ENCODE assay signal across 8 cellular contexts in genomic region chr17:37490022-37490587, GRCh38. TPM values are rescaled to one million over a fixed set of nuclear protein-coding genes. Genes with fewer than 3 reads are reported as not detected.
DNase-seq lines count a peak whose midpoint lies in the region; ATAC-seq lines count a peak whose summit lies in the region.

No MANE protein-coding gene starts in this region.

- POLR2A ChIA-PET in activated CD4-positive, alpha-beta memory T cell treated with anti-CD3 and anti-CD28 coated beads, Interleukin-2, amount 10 ng/mL, durations not matched to agents 7 days and 5 days (lab: Charles Lee): interaction anchor here (0.6 to 2.3 kb wide), 5 partner anchors 9 to 83 kb away, joined by 3 to 15 read pairs (median 5); partner anchors contain the start of genes ACACA and TADA2A

- peak overlapping the region; percentile 80 for H3K27ac Mint-ChIP-seq in activated CD4-positive, alpha-beta memory T cell treated with anti-CD3 and anti-CD28 coated beads, Interleukin-2, amount 10 ng/mL, durations not matched to agents 7 days and 5 days

- H3K4me3 Mint-ChIP-seq in activated CD4-positive, alpha-beta memory T cell treated with anti-CD3 and anti-CD28 coated beads, Interleukin-2, amount 10 ng/mL, durations not matched to agents 7 days and 5 days: peak overlapping the region; percentile 86

- no peaks in the 10 kb centered on the region for H3K27me3 Mint-ChIP-seq in activated CD4-positive, alpha-beta memory T cell treated with anti-CD3 and anti-CD28 coated beads, Interleukin-2, amount 10 ng/mL, durations not matched to agents 7 days and 5 days

- no peaks in the 10 kb centered on the region for H3K9me3 Mint-ChIP-seq in activated CD4-positive, alpha-beta memory T cell treated with anti-CD3 and anti-CD28 coated beads, Interleukin-2, amount 10 ng/mL, durations not matched to agents 7 days and 5 days

- CTCF ChIA-PET in activated CD4-positive, alpha-beta memory T cell treated with anti-CD3 and anti-CD28 coated beads, Interleukin-2, amount 10 ng/mL, durations not matched to agents 7 days and 5 days (lab: Charles Lee): no interaction called here

- DNase-seq in NOMO-1 (lab: John Stamatoyannopoulos, UW; ENCODE audit: unreplicated experiment in 2 of 2) (peak; percentile 22 to 37), NOMO-1 treated with DMSO at 0.1 percent for 48 hours (lab: John Stamatoyannopoulos, UW; ENCODE audit: unreplicated experiment) (no peak), NCI-H345 (lab: John Stamatoyannopoulos, UW) (peak; percentile 43), mesenteric fat pad (ENCODE audit: low spot score) (peak; percentile 91)
- DNase-seq in activated CD4-positive, alpha-beta memory T cell treated with anti-CD3 and anti-CD28 coated beads, Interleukin-2, amount 10 ng/mL, durations not matched to agents 7 days and 5 days: peak; percentile 74
- DNase-seq in effector CD8-positive, alpha-beta T cell (lab: John Stamatoyannopoulos, UW): peak; percentile 62
- peak; percentile 63 to 65 for DNase-seq in stimulated activated CD8-positive, alpha-beta memory T cell treated with anti-CD3 and anti-CD28 coated beads, Interleukin-15, amount 100 ng/mL, for 4 hours (ENCODE audit: low read depth in 2 of 2)

- peaks cover 40% of the 10 kb centered on the region for H3K4me1 Mint-ChIP-seq in activated CD4-positive, alpha-beta memory T cell treated with anti-CD3 and anti-CD28 coated beads, Interleukin-2, amount 10 ng/mL, durations not matched to agents 7 days and 5 days

- peak; percentile 49 for ATAC-seq in HG02840 (IDR thresholded peaks at IDR 0.05; ENCODE audit: low FRiP score, unreplicated experiment)

- H3K36me3 Mint-ChIP-seq in activated CD4-positive, alpha-beta memory T cell treated with anti-CD3 and anti-CD28 coated beads, Interleukin-2, amount 10 ng/mL, durations not matched to agents 7 days and 5 days (ENCODE audit: low read depth): peaks cover 2% of the 10 kb centered on the region

RNA-seq across cellular contexts. Expression of gene DUSP14, which starts 0.4 kb away (rescaled TPM):
- 10 to 100 TPM; 14.6 to 16.3 TPM for total RNA-seq in activated CD4-positive, alpha-beta memory T cell treated with anti-CD3 and anti-CD28 coated beads, Interleukin-2, amount 10 ng/mL, durations not matched to agents 7 days and 5 days
- 27.0 TPM for total RNA-seq in mesenteric fat pad
